ENCODE assay signal across 25 cellular contexts in the genomic region with DNA sequence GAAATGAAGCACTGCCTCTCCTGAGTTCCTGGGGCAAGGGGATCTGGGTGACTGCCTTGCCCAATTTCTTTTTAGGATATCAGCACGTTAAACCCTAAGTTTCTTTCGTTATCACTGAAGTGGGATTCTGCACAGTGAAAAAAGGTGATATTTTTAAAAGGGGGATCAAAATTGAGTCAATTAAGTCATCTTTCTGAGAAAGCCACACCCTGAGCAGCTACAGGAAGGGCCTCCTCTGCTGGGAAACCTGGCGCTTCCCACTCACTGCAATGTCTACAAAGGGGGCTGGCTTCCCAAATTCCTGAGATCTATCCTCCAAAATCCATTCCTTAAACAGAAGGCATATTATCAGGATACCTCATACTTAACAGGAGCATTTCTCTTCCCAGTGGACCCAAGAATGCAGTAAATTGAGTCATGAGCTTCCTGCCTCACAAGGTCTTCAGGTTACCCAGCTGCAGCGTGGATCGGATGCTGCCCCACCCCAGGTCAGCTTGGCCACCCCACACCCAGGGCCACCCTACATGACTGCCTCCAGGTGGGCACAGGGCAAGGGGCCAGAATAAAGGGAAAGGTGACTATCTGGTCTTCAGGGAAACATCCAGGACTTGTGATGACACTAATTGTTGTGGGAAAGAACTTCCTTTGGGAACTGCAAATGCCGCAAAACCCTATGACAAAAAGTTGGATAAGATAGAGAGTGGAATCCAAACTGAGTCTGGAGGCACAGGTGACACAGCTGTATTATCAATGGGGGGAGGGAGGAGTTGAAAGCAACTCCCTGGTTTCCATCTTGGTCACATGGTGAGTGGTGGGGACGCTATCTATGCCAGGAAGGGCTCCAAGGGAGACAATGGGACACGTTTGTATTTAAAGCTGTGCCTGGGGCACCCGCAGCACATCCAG. TPM values are rescaled to one million over a fixed set of nuclear protein-coding genes. Genes with fewer than 3 reads are reported as not detected.
DNase-seq lines count a peak whose midpoint lies in the region; ATAC-seq and TF ChIP-seq lines count a peak whose summit lies in the region.
"Had no signal": no experiment of that assay in that cellular context is flagged by ENCODE, and none has a peak within 500 bp of the region (broad histone marks: within the 10 kb centered on the region; RNA-seq: fewer than 3 reads in every experiment).

No MANE protein-coding gene starts in this region.

- no peaks in the 10 kb centered on the region for H3K36me3 ChIP-seq in KMS-11 (ENCODE audit: insufficient read depth)
- H3K36me3 ChIP-seq in neural progenitor cell: no peaks in the 10 kb centered on the region

- peak overlapping the region; percentile 82 for H3K27ac ChIP-seq in KMS-11
- no peak overlapping the region for H3K27ac ChIP-seq in neural progenitor cell
- H3K27ac ChIP-seq: foreskin keratinocyte, HL-60 had no signal

- H3K4me1 ChIP-seq in KMS-11 (ENCODE audit: low read depth, poor library complexity, severe bottlenecking): peaks cover 61% of the 10 kb centered on the region
- H3K4me1 ChIP-seq in neural progenitor cell: peaks cover 32% of the 10 kb centered on the region
- H3K4me1 ChIP-seq: foreskin keratinocyte had no signal

- H3K4me3 Mint-ChIP-seq in activated naive CD8-positive, alpha-beta T cell: peak overlapping the region; percentile 30
- H3K4me3 Mint-ChIP-seq in activated naive CD8-positive, alpha-beta T cell treated with anti-CD3 and anti-CD28 coated beads for 36 hours: no peak overlapping the region
- H3K4me3 Mint-ChIP-seq in effector memory CD8-positive, alpha-beta T cell: no peak overlapping the region
- no peak overlapping the region for H3K4me3 Mint-ChIP-seq in neural progenitor cell
- H3K4me3 Mint-ChIP-seq: CD14-positive monocyte had no signal

- H3K9me3 Mint-ChIP-seq in activated naive CD8-positive, alpha-beta T cell (ENCODE audit: low read depth): no peaks in the 10 kb centered on the region
- H3K9me3 Mint-ChIP-seq in activated naive CD8-positive, alpha-beta T cell treated with anti-CD3 and anti-CD28 coated beads for 36 hours: no peaks in the 10 kb centered on the region
- H3K9me3 Mint-ChIP-seq in effector memory CD8-positive, alpha-beta T cell: no peaks in the 10 kb centered on the region
- H3K9me3 Mint-ChIP-seq in neural progenitor cell: no peaks in the 10 kb centered on the region

- no peak for DNase-seq in activated naive CD8-positive, alpha-beta T cell treated with anti-CD3 and anti-CD28 coated beads for 36 hours
- no peak for DNase-seq in effector memory CD8-positive, alpha-beta T cell
- DNase-seq in neural progenitor cell (ENCODE audit: low spot score) (no peak), MV-4-11 (lab: John Stamatoyannopoulos, UW) (no peak), NCI-H146 (lab: John Stamatoyannopoulos, UW) (no peak)
- DNase-seq: activated CD4-positive, alpha-beta T cell treated with anti-CD3 and anti-CD28 coated beads, Interleukin-2, amount 50 U/mL, for 1 hour; activated naive CD4-positive, alpha-beta T cell; activated T-cell treated with anti-CD3 and anti-CD28 coated beads, Interleukin-2, amount 50 U/mL, for 1 hour; central memory CD4-positive, alpha-beta T cell; DMS 273 treated with DMSO at 0.1 percent for 48 hours; foreskin keratinocyte; hippocampal formation; NCI-H1436 treated with DMSO at 0.1 percent for 48 hours; NCI-H2171; NCI-H526 treated with DMSO at 0.1 percent for 48 hours; small intestine; stimulated activated CD4-positive, alpha-beta T cell treated with anti-CD3 and anti-CD28 coated beads, Interleukin-2, amount 100 ng/mL, for 24 hours; stimulated activated naive CD4-positive, alpha-beta T cell had no signal

- H3K27me3 ChIP-seq in KMS-11 (ENCODE audit: insufficient read depth, low read depth) (no peaks in the 10 kb centered on the region), neural progenitor cell (no peaks in the 10 kb centered on the region)
- H3K27me3 ChIP-seq: foreskin keratinocyte had no signal

- H2AFZ ChIP-seq in KMS-11 (ENCODE audit: low read depth) (no peak overlapping the region), neural progenitor cell (replicated peaks) (no peak overlapping the region)

- peak overlapping the region; percentile 75; the same call in 1 of the 2 replicates for H3K9ac ChIP-seq in KMS-11
- no peak overlapping the region for H3K9ac ChIP-seq in neural progenitor cell

- H3F3A ChIP-seq in neural progenitor cell (ENCODE audit: low read depth): no peaks in the 10 kb centered on the region

- no peaks in the 10 kb centered on the region for H4K20me1 ChIP-seq in KMS-11 (ENCODE audit: insufficient read depth)
- peaks cover 67% of the 10 kb centered on the region for H4K20me1 ChIP-seq in neural progenitor cell (ENCODE audit: low read depth)

- no peaks in the 10 kb centered on the region for H3K9me3 ChIP-seq in neural progenitor cell (ENCODE audit: low read depth)

- H3K27me3 Mint-ChIP-seq in activated naive CD8-positive, alpha-beta T cell: peaks cover 2% of the 10 kb centered on the region
- H3K27me3 Mint-ChIP-seq in activated naive CD8-positive, alpha-beta T cell treated with anti-CD3 and anti-CD28 coated beads for 36 hours: no peaks in the 10 kb centered on the region
- no peaks in the 10 kb centered on the region for H3K27me3 Mint-ChIP-seq in effector memory CD8-positive, alpha-beta T cell
- peaks cover 2% of the 10 kb centered on the region for H3K27me3 Mint-ChIP-seq in neural progenitor cell (ENCODE audit: insufficient read depth, low read depth)

- no peak overlapping the region for H3K4me3 ChIP-seq in KMS-11 (IDR thresholded peaks at IDR 0.05; ENCODE audit: insufficient read depth, low read depth, low read length)
- H3K4me3 ChIP-seq in neural progenitor cell: no peak overlapping the region

- TF ChIP-seq CTCF in KMS-11 (conservative IDR thresholded peaks at IDR 0.05; ENCODE audit: low read depth, low read length) (no peak), neural progenitor cell (IDR thresholded peaks at IDR 0.05) (no peak)

- no peak overlapping the region for H3K27ac Mint-ChIP-seq in activated naive CD8-positive, alpha-beta T cell
- no peak overlapping the region for H3K27ac Mint-ChIP-seq in activated naive CD8-positive, alpha-beta T cell treated with anti-CD3 and anti-CD28 coated beads for 36 hours
- peak overlapping the region; percentile 6 to 17 for H3K27ac Mint-ChIP-seq in effector memory CD8-positive, alpha-beta T cell
- peak overlapping the region; percentile 15 for H3K27ac Mint-ChIP-seq in neural progenitor cell

- H3K4me1 Mint-ChIP-seq in activated naive CD8-positive, alpha-beta T cell (ENCODE audit: low read depth): peaks cover 9% of the 10 kb centered on the region
- H3K4me1 Mint-ChIP-seq in activated naive CD8-positive, alpha-beta T cell treated with anti-CD3 and anti-CD28 coated beads for 36 hours: peaks cover 17% of the 10 kb centered on the region
- H3K4me1 Mint-ChIP-seq in effector memory CD8-positive, alpha-beta T cell (ENCODE audit: low read depth in 2 of 2): peaks cover 10 to 12% of the 10 kb centered on the region in 2 donors
- peaks cover 26% of the 10 kb centered on the region for H3K4me1 Mint-ChIP-seq in neural progenitor cell

- H3K79me2 ChIP-seq in KMS-11 (ENCODE audit: insufficient read depth, low read depth): peaks cover 13% of the 10 kb centered on the region; the same call in 1 of the 2 replicates
- H3K79me2 ChIP-seq in neural progenitor cell (ENCODE audit: low read depth): peaks cover 60% of the 10 kb centered on the region

- no peak for ATAC-seq in effector memory CD8-positive, alpha-beta T cell (replicated peaks)
- ATAC-seq in HG03095 (IDR thresholded peaks at IDR 0.05; ENCODE audit: unreplicated experiment): no peak
- ATAC-seq: foreskin keratinocyte had no signal

- H3K4me2 ChIP-seq in KMS-11 (peak overlapping the region; percentile 93), neural progenitor cell (peak overlapping the region; percentile 11)

- no peaks in the 10 kb centered on the region for H3K36me3 Mint-ChIP-seq in activated naive CD8-positive, alpha-beta T cell
- H3K36me3 Mint-ChIP-seq in activated naive CD8-positive, alpha-beta T cell treated with anti-CD3 and anti-CD28 coated beads for 36 hours: no peaks in the 10 kb centered on the region
- H3K36me3 Mint-ChIP-seq in effector memory CD8-positive, alpha-beta T cell (ENCODE audit: insufficient read depth): peaks cover 3% of the 10 kb centered on the region
- H3K36me3 Mint-ChIP-seq in neural progenitor cell: peaks cover 8% of the 10 kb centered on the region
- H3K36me3 Mint-ChIP-seq: CD14-positive monocyte had no signal

RNA-seq across cellular contexts. Expression of a gene that starts 42.4 kb away (rescaled TPM):
- not detected for total RNA-seq in activated naive CD8-positive, alpha-beta T cell treated with anti-CD3 and anti-CD28 coated beads for 36 hours
- 20.1 and 32.7 TPM in 2 replicates for total RNA-seq in neural progenitor cell (ENCODE audit: low replicate concordance)
- total RNA-seq: dermis microvascular lymphatic vessel endothelial cell, mononuclear cell had no signal

Comparison
In these comparisons a context has a peak if more than half of its experiments do, and no peak if none do; other contexts are left out.
1. H3K27ac Mint-ChIP-seq: peak in effector memory CD8-positive, alpha-beta T cell (2 of 2) and neural progenitor cell (single experiment); none in activated naive CD8-positive, alpha-beta T cell (single experiment) and activated naive CD8-positive, alpha-beta T cell treated with anti-CD3 and anti-CD28 coated beads for 36 hours (single experiment).
2. RNA of a gene that starts 42.4 kb away (total RNA-seq): 20.1 to 32.7 TPM in neural progenitor cell; not detected in activated naive CD8-positive, alpha-beta T cell treated with anti-CD3 and anti-CD28 coated beads for 36 hours; every median in the first group is over 10 times any median in the second.